ENCODE assay signal across 8 cellular contexts in the genomic region with DNA sequence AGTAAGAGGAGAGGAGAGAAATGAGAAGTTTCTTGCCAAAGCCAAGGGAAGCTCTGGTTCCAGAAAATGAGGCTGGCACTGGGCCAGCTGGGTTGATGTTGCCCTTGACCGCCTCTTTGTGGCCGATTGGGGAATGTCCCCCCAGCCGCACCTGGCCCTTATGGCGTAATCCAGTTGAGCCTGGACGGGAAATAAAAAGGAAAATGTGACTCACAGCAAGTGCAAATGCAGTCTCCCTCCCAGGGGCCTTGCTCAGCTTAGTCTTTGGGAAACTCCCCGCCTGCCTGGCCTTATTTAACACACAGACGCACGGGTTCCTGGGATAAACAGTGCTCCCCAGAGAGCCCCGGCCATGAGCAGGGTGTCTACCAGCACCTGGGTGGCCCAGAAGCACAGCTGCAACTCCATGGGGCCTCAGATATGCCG.
A peak's percentile ranks its signal among the peaks of the same experiment; 100 is the strongest.
DNase-seq lines count a peak whose midpoint lies in the region; ATAC-seq and TF ChIP-seq lines count a peak whose summit lies in the region.

No MANE protein-coding gene starts in this region.

- no peaks in the 10 kb centered on the region for H3K9me3 ChIP-seq in HUES48 (ENCODE audit: control insufficient read depth, insufficient read depth, low read length)
- no peaks in the 10 kb centered on the region for H3K9me3 ChIP-seq in SK-N-MC (ENCODE audit: low read depth, low read length)
- no peaks in the 10 kb centered on the region for H3K9me3 ChIP-seq in mucosa of rectum (ENCODE audit: control insufficient read depth in 2 of 2, low read length in 2 of 2)
- H3K9me3 ChIP-seq in transverse colon = no peaks in the 10 kb centered on the region

- 0 to 11% methylated on average over 2 to 10 of the region's 10 CpGs for WGBS in transverse colon (ENCODE audit: low coverage in 1 of 2), 2 donors

- H3K9ac ChIP-seq in HUES48 (ENCODE audit: low read depth, low read length) (peak overlapping the region; percentile 41; the same call in 1 of the 2 replicates), SK-N-MC (ENCODE audit: insufficient read length) (no peak overlapping the region), mucosa of rectum (ENCODE audit: low read depth in 1 of 2, low read length in 2 of 2) (peak overlapping the region; percentile 47 to 72)

- H3K27ac ChIP-seq in HUES48 (ENCODE audit: low read depth, low read length) (peak overlapping the region; percentile 91), SK-N-MC (peak overlapping the region; percentile 46; the same call in 1 of the 2 replicates), mucosa of rectum (ENCODE audit: low read depth in 2 of 2, low read length in 2 of 2) (peak overlapping the region; percentile 77 to 91), transverse colon (peak overlapping the region; percentile 73 to 80 (median 74))

- in situ Hi-C loops in transverse colon (cut with MboI; ENCODE audit: low pct_ligation_motif_present in 1 of 4, low pct_unique_long_range_greater_than_20kb in 1 of 4, low sequenced_read_pairs in 3 of 4) = no loop called here

- intact Hi-C loops in transverse colon (cut with DNase I; ENCODE audit: low total_unique reads) = loop anchor here (5.0 kb wide), 1 partner anchor 1329 kb away; no protein-coding TSS in a partner anchor

- H3K27me3 ChIP-seq in HUES48 (ENCODE audit: control insufficient read depth, insufficient read depth, low read length) = no peaks in the 10 kb centered on the region
- no peaks in the 10 kb centered on the region for H3K27me3 ChIP-seq in mucosa of rectum (ENCODE audit: control insufficient read depth in 2 of 2, insufficient read depth in 2 of 2, low read length in 2 of 2)
- no peaks in the 10 kb centered on the region for H3K27me3 ChIP-seq in transverse colon

- H3K36me3 ChIP-seq in HUES48 (ENCODE audit: control insufficient read depth, insufficient read depth, low read length) = peaks cover 2% of the 10 kb centered on the region; the same call in 1 of the 2 replicates
- peaks cover 7% of the 10 kb centered on the region for H3K36me3 ChIP-seq in SK-N-MC (ENCODE audit: insufficient read depth, low read length)
- no peaks in the 10 kb centered on the region for H3K36me3 ChIP-seq in mucosa of rectum (ENCODE audit: control insufficient read depth in 2 of 2, insufficient read depth in 2 of 2, low read length in 2 of 2)
- H3K36me3 ChIP-seq in transverse colon = no peaks in the 10 kb centered on the region

- no peak for TF ChIP-seq EP300 in transverse colon (IDR thresholded peaks at IDR 0.05; ENCODE audit: low read depth)

- TF ChIP-seq CTCF in epithelial cell of proximal tubule (conservative IDR thresholded peaks at IDR 0.05; ENCODE audit: low read depth, low read length) (peak; percentile 71), transverse colon (IDR thresholded peaks at IDR 0.05) (peak; percentile 39 to 70 (median 51))

- ATAC-seq in GM21723 (IDR thresholded peaks at IDR 0.05; ENCODE audit: unreplicated experiment) = peak; percentile 89

- DNase-seq in activated naive CD4-positive, alpha-beta T cell treated with Interleukin-2 at 50 U/mL for 16 hours = peak; percentile 27
- no peak for DNase-seq in activated naive CD4-positive, alpha-beta T cell treated with anti-CD3 and anti-CD28 coated beads, Interleukin-2, amount 50 U/mL, for 16 hours
- no peak for DNase-seq in SK-N-MC (ENCODE audit: low read depth, low spot score)
- peak; percentile 95 for DNase-seq in epithelial cell of proximal tubule (ENCODE audit: low read depth)
- DNase-seq in transverse colon = peak; percentile 91

- H3K4me1 ChIP-seq in HUES48 (ENCODE audit: control insufficient read depth, insufficient read depth, low read length) (peaks cover 24% of the 10 kb centered on the region), mucosa of rectum (ENCODE audit: control insufficient read depth in 2 of 2, insufficient read depth in 2 of 2, low read length in 2 of 2) (peaks cover 5 to 14% of the 10 kb centered on the region in 2 donors), transverse colon (peaks cover 0 to 19% (median 11%) of the 10 kb centered on the region in 4 donors)

- TF ChIP-seq POLR2A in transverse colon (IDR thresholded peaks at IDR 0.05) = no peak

- H3K4me3 ChIP-seq in HUES48 (ENCODE audit: low read depth, low read length) = no peak overlapping the region
- no peak overlapping the region for H3K4me3 ChIP-seq in SK-N-MC
- no peak overlapping the region for H3K4me3 ChIP-seq in epithelial cell of proximal tubule (ENCODE audit: low read depth, low read length)
- peak overlapping the region; percentile 13 to 37 for H3K4me3 ChIP-seq in mucosa of rectum (ENCODE audit: low read length in 2 of 2)
- no peak overlapping the region for H3K4me3 ChIP-seq in transverse colon

Comparison
In these comparisons a context has a peak if more than half of its experiments do, and no peak if none do; other contexts are left out.
1. DNase-seq: peak in activated naive CD4-positive, alpha-beta T cell treated with Interleukin-2 at 50 U/mL for 16 hours (single experiment), epithelial cell of proximal tubule (single experiment) and transverse colon (single experiment); none in activated naive CD4-positive, alpha-beta T cell treated with anti-CD3 and anti-CD28 coated beads, Interleukin-2, amount 50 U/mL, for 16 hours (single experiment) and SK-N-MC (single experiment).
2. H3K4me3 ChIP-seq: peak in mucosa of rectum (2 of 2); none in HUES48 (single experiment), SK-N-MC (single experiment), epithelial cell of proximal tubule (single experiment) and transverse colon (0 of 4).
3. Peak in every context shown above with its lines, with median percentiles within 50 percentile points of each other: H3K27ac ChIP-seq.